10 cellular contexts compared by ENCODE assay signal in genomic region chr1:240786880-240787279, GRCh38.
"Had no signal": no experiment of that assay in that cellular context is flagged by ENCODE, and none has a peak within 500 bp of the region (broad histone marks: within the 10 kb centered on the region; RNA-seq: fewer than 3 reads in every experiment).

No MANE protein-coding gene starts in this region.

- H2AFZ ChIP-seq: GM23338 had no signal

- H3K4me3 Mint-ChIP-seq: GM23338, H9, HFFc6 had no signal

- H3K27ac Mint-ChIP-seq: GM23338, H9, HFFc6 had no signal

- DNase-seq: H9, HCEC 1CT, HFFc6, IMR-90, KG1 had no signal

- H3K4me1 Mint-ChIP-seq: GM23338, H9 had no signal

- H3K4me3 ChIP-seq: GM23338, K562 had no signal

- ATAC-seq: GM23338, K562 had no signal

- FAIRE-seq: H1, H54, HTR-8/SVneo, K562 had no signal

- H3K4me2 ChIP-seq: GM23338 had no signal
